3 cellular contexts compared by ENCODE assay signal in the genomic region with DNA sequence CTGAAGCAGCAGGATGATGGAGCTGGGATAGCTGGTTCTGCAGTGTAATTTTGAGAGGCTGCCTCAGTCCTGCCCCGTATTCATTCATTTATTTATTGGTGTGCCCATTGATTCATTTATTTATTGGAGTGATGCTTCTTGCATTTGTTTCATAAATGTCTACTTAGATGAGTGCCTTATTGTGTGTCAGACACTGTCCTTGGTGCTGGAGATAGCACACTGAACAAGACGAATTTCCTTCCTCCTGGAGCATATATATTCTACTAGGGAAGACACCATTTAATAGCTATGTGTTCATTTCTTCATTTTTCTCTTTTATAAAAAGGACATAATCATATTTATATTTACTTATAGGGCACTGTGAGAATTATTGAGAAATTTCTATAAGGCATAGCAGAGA.
TF ChIP-seq lines count a peak whose summit lies in the region.

No MANE protein-coding gene starts in this region.

TF ChIP-seq in SK-N-SH, 30 proteins besides CTCF, POLR2A, EP300 and RAD21:
- peak; percentile 94 for TF ChIP-seq REST (IDR thresholded peaks at IDR 0.05; ENCODE audit: low read depth, low read length)
- no peak for TF ChIP-seq NFIC (IDR thresholded peaks at IDR 0.05; ENCODE audit: borderline replicate concordance)

TF ChIP-seq in SK-N-SH treated with all-trans-retinoic acid at 6 μM for 48 hours, 23 proteins besides CTCF, POLR2A, EP300 and RAD21:
- TF ChIP-seq ZNF565 (CRISPR knock-in tag; conservative IDR thresholded peaks at IDR 0.05; ENCODE audit: low read depth) (no peak), OSR1 (CRISPR knock-in tag; IDR thresholded peaks at IDR 0.05) (no peak), GLIS3 (CRISPR knock-in tag; IDR thresholded peaks at IDR 0.05) (no peak), ZC3H10 (CRISPR knock-in tag; IDR thresholded peaks at IDR 0.05) (no peak), CSRNP3 (CRISPR knock-in tag; IDR thresholded peaks at IDR 0.05) (no peak), PPARA (CRISPR knock-in tag; IDR thresholded peaks at IDR 0.05; ENCODE audit: borderline replicate concordance) (no peak), ZNF8 (CRISPR knock-in tag; IDR thresholded peaks at IDR 0.05) (no peak), TOX (CRISPR knock-in tag; IDR thresholded peaks at IDR 0.05; ENCODE audit: borderline replicate concordance) (no peak), TCF4 (CRISPR knock-in tag; IDR thresholded peaks at IDR 0.05; ENCODE audit: borderline replicate concordance) (no peak), TSHZ2 (CRISPR knock-in tag; IDR thresholded peaks at IDR 0.05) (no peak), PATZ1 (CRISPR knock-in tag; IDR thresholded peaks at IDR 0.05; ENCODE audit: borderline replicate concordance) (no peak), ZFP3 (CRISPR knock-in tag; IDR thresholded peaks at IDR 0.05) (no peak), ESRRG (CRISPR knock-in tag; IDR thresholded peaks at IDR 0.05) (no peak), SNAI2 (CRISPR knock-in tag; IDR thresholded peaks at IDR 0.05) (no peak), CSDC2 (CRISPR knock-in tag; IDR thresholded peaks at IDR 0.05) (no peak)
- TF ChIP-seq, protein P1, sequence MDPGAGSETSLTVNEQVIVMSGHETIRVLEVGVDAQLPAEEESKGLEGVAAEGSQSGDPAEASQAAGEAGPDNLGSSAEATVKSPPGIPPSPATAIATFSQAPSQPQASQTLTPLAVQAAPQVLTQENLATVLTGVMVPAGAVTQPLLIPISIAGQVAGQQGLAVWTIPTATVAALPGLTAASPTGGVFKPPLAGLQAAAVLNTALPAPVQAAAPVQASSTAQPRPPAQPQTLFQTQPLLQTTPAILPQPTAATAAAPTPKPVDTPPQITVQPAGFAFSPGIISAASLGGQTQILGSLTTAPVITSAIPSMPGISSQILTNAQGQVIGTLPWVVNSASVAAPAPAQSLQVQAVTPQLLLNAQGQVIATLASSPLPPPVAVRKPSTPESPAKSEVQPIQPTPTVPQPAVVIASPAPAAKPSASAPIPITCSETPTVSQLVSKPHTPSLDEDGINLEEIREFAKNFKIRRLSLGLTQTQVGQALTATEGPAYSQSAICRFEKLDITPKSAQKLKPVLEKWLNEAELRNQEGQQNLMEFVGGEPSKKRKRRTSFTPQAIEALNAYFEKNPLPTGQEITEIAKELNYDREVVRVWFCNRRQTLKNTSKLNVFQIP (CRISPR knock-in tag; IDR thresholded peaks at IDR 0.05; ENCODE audit: borderline replicate concordance, low read depth), result no peak
- TF ChIP-seq, protein P2, sequence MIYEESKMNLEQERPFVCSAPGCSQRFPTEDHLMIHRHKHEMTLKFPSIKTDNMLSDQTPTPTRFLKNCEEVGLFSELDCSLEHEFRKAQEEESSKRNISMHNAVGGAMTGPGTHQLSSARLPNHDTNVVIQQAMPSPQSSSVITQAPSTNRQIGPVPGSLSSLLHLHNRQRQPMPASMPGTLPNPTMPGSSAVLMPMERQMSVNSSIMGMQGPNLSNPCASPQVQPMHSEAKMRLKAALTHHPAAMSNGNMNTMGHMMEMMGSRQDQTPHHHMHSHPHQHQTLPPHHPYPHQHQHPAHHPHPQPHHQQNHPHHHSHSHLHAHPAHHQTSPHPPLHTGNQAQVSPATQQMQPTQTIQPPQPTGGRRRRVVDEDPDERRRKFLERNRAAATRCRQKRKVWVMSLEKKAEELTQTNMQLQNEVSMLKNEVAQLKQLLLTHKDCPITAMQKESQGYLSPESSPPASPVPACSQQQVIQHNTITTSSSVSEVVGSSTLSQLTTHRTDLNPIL (CRISPR knock-in tag; IDR thresholded peaks at IDR 0.05; ENCODE audit: low read depth), result no peak
TF ChIP-seq in SK-N-SH treated with all-trans-retinoic acid at 6 μM for 48 hours: peak in this region for 0.

TF ChIP-seq in neural cell, 6 proteins besides CTCF, POLR2A, EP300 and RAD21:
- TF ChIP-seq POLR2AphosphoS5 (IDR thresholded peaks at IDR 0.05) (no peak), SMC3 (conservative IDR thresholded peaks at IDR 0.05; ENCODE audit: poor library complexity) (no peak), TAF1 (IDR thresholded peaks at IDR 0.05; ENCODE audit: low read depth) (no peak), REST (IDR thresholded peaks at IDR 0.05; ENCODE audit: borderline replicate concordance) (no peak), EZH2 (IDR thresholded peaks at IDR 0.05; ENCODE audit: borderline replicate concordance, insufficient read depth, low read length, poor library complexity, severe bottlenecking) (no peak), MXI1 (conservative IDR thresholded peaks at IDR 0.05; ENCODE audit: poor library complexity, severe bottlenecking) (no peak)
